ENCODE assay signal across 24 cellular contexts in genomic region chr20:4767084-4767483, GRCh38. TPM values are rescaled to one million over a fixed set of nuclear protein-coding genes. Genes with fewer than 3 reads are reported as not detected.
DNase-seq lines count a peak whose midpoint lies in the region; ATAC-seq and TF ChIP-seq lines count a peak whose summit lies in the region.
"Had no signal": no experiment of that assay in that cellular context is flagged by ENCODE, and none has a peak within 500 bp of the region (broad histone marks: within the 10 kb centered on the region; RNA-seq: fewer than 3 reads in every experiment).

No MANE protein-coding gene starts in this region.

- H3K36me3 ChIP-seq in BLaER1 (no peaks in the 10 kb centered on the region), OCI-LY3 (replicated peaks; ENCODE audit: low read depth, low read length) (peaks cover 7% of the 10 kb centered on the region)
- H3K36me3 ChIP-seq: breast epithelium, colonic mucosa, esophagus muscularis mucosa, suprapubic skin had no signal

- no peak overlapping the region for H3K27ac ChIP-seq in BLaER1
- H3K27ac ChIP-seq in OCI-LY3 (ENCODE audit: low read length) = 0 out of 2 replicates have a peak overlapping the region, but pooled peaks have one; percentile 15
- H3K27ac ChIP-seq: breast epithelium, colonic mucosa, esophagus muscularis mucosa, suprapubic skin had no signal

- H3K4me1 Mint-ChIP-seq in IgD-negative memory B cell (peaks cover 13 to 14% (median 14%) of the 10 kb centered on the region in 3 donors), endothelial cell (ENCODE audit: unreplicated experiment) (peaks cover 29% of the 10 kb centered on the region), mesothelial cell of epicardium (no peaks in the 10 kb centered on the region)

- H4K20me1 ChIP-seq in BLaER1 = no peaks in the 10 kb centered on the region
- no peaks in the 10 kb centered on the region for H4K20me1 ChIP-seq in OCI-LY3 (ENCODE audit: insufficient read depth, low read length)

- H3K27ac Mint-ChIP-seq in IgD-negative memory B cell (peak overlapping the region; percentile 14 to 80 (median 50)), endothelial cell (ENCODE audit: unreplicated experiment) (peak overlapping the region; percentile 55), mesothelial cell of epicardium (no peak overlapping the region)
- H3K27ac Mint-ChIP-seq: activated T-cell treated with anti-CD3 and anti-CD28 coated beads, Interleukin-2, amount 50 U/mL, for 24 hours; effector memory CD8-positive, alpha-beta T cell had no signal

- H3K79me2 ChIP-seq in OCI-LY3 (ENCODE audit: low read length) = no peaks in the 10 kb centered on the region

- H3K27me3 Mint-ChIP-seq in IgD-negative memory B cell (no peaks in the 10 kb centered on the region), endothelial cell (ENCODE audit: unreplicated experiment) (peaks cover 4% of the 10 kb centered on the region), mesothelial cell of epicardium (ENCODE audit: low read depth) (peaks cover 17% of the 10 kb centered on the region)
- H3K27me3 Mint-ChIP-seq: activated T-cell treated with anti-CD3 and anti-CD28 coated beads, Interleukin-2, amount 50 U/mL, for 24 hours had no signal

- H3K36me3 Mint-ChIP-seq in IgD-negative memory B cell (no peaks in the 10 kb centered on the region), endothelial cell (ENCODE audit: low read depth, unreplicated experiment) (peaks cover 22% of the 10 kb centered on the region), mesothelial cell of epicardium (no peaks in the 10 kb centered on the region)

- H3K9me3 ChIP-seq in BLaER1 (peaks cover 21% of the 10 kb centered on the region), OCI-LY3 (ENCODE audit: insufficient read depth, low read length) (peaks cover 14% of the 10 kb centered on the region)
- H3K9me3 ChIP-seq: colonic mucosa, esophagus muscularis mucosa had no signal

- no peak overlapping the region for H2AFZ ChIP-seq in OCI-LY3 (ENCODE audit: low read depth, low read length)

- H3K4me1 ChIP-seq in BLaER1 (peaks cover 10% of the 10 kb centered on the region), OCI-LY3 (ENCODE audit: low read length) (peaks cover 15% of the 10 kb centered on the region)
- H3K4me1 ChIP-seq: breast epithelium, colonic mucosa, esophagus muscularis mucosa, suprapubic skin had no signal

- H3K4me3 ChIP-seq in BLaER1 (no peak overlapping the region), OCI-LY3 (ENCODE audit: low read length) (0 out of 2 replicates have a peak overlapping the region, but pooled peaks have one; percentile 3)
- H3K4me3 ChIP-seq: breast epithelium, colonic mucosa, esophagus muscularis mucosa, suprapubic skin had no signal

- H3K27me3 ChIP-seq in BLaER1 (no peaks in the 10 kb centered on the region), OCI-LY3 (ENCODE audit: low read depth, low read length) (peaks cover 4% of the 10 kb centered on the region)
- H3K27me3 ChIP-seq: breast epithelium, colonic mucosa, esophagus muscularis mucosa, suprapubic skin had no signal

- peak overlapping the region; percentile 12; the same call in 1 of the 2 replicates for H3K4me2 ChIP-seq in BLaER1
- peak overlapping the region; percentile 48 for H3K4me2 ChIP-seq in OCI-LY3 (ENCODE audit: low read length)

- H3K9ac ChIP-seq in BLaER1 (no peak overlapping the region), OCI-LY3 (ENCODE audit: low read length) (no peak overlapping the region)

- H3K4me3 Mint-ChIP-seq in IgD-negative memory B cell = peak overlapping the region in 3 of 4 donors; percentile 1 to 63 (median 9)
- H3K4me3 Mint-ChIP-seq in endothelial cell (ENCODE audit: unreplicated experiment) = no peak overlapping the region
- H3K4me3 Mint-ChIP-seq in mesothelial cell of epicardium = no peak overlapping the region
- H3K4me3 Mint-ChIP-seq: activated T-cell treated with anti-CD3 and anti-CD28 coated beads, Interleukin-2, amount 50 U/mL, for 24 hours; effector memory CD8-positive, alpha-beta T cell had no signal

- DNase-seq in endothelial cell (ENCODE audit: low spot score) = no peak
- DNase-seq in NCI-H2029 (lab: John Stamatoyannopoulos, UW) = no peak
- no peak for DNase-seq in activated CD4-positive, alpha-beta T cell treated with anti-CD3 and anti-CD28 coated beads for 1 hour
- DNase-seq in mesothelial cell of epicardium (ENCODE audit: low spot score in 2 of 2, unreplicated experiment in 2 of 2) = no peak
- DNase-seq: activated CD4-positive, CD25-positive, alpha-beta regulatory T cell treated with anti-CD3 and anti-CD28 coated beads, Interleukin-2, amount 50 U/mL, for 72 hours; activated T-cell treated with anti-CD3 and anti-CD28 coated beads, Interleukin-2, amount 50 U/mL, for 24 hours; amniotic stem cell; colonic mucosa; effector memory CD8-positive, alpha-beta T cell; foreskin melanocyte; left cardiac atrium; NCI-H1048; NCI-H187; NCI-H526; occipital lobe; T-helper 9 cell had no signal

- TF ChIP-seq CTCF in OCI-LY3 (IDR thresholded peaks at IDR 0.05; ENCODE audit: low read depth, low read length) (no peak), endothelial cell (IDR thresholded peaks at IDR 0.05; ENCODE audit: unreplicated experiment) (no peak), mesothelial cell of epicardium (IDR thresholded peaks at IDR 0.05; ENCODE audit: unreplicated experiment) (no peak)

- H3K9me3 Mint-ChIP-seq in IgD-negative memory B cell (peaks cover 4 to 7% (median 6%) of the 10 kb centered on the region in 3 donors), endothelial cell (ENCODE audit: unreplicated experiment) (peaks cover 14% of the 10 kb centered on the region), mesothelial cell of epicardium (peaks cover 28% of the 10 kb centered on the region)

- no peak for ATAC-seq in GM21360 (IDR thresholded peaks at IDR 0.05; ENCODE audit: unreplicated experiment)

RNA-seq across cellular contexts. Expression of gene PRND, which starts 45.4 kb away (rescaled TPM):
- 0.06 TPM for polyA plus RNA-seq in IgD-negative memory B cell
- 371 TPM for total RNA-seq in endothelial cell (ENCODE audit: unreplicated experiment)
- total RNA-seq in mesothelial cell of epicardium = 0.05 TPM in 1 of 3 replicates, not detected in the others
- total RNA-seq: activated CD8-positive, alpha-beta memory T cell treated with anti-CD3 and anti-CD28 coated beads for 36 hours; breast epithelium; esophagus muscularis mucosa; left cardiac atrium; suprapubic skin had no signal

RNA-seq across cellular contexts. Expression of gene RASSF2, which starts 56.3 kb away (rescaled TPM):
- 75.6 TPM for polyA plus RNA-seq in IgD-negative memory B cell
- total RNA-seq in endothelial cell (ENCODE audit: unreplicated experiment) (229 TPM), mesothelial cell of epicardium (6.7 to 7.5 TPM (median 6.8 TPM) in 3 replicates)

Comparison
In these comparisons a context has a peak if more than half of its experiments do, and no peak if none do; other contexts are left out.
1. H3K4me3 Mint-ChIP-seq: peak in IgD-negative memory B cell (3 of 4); none in endothelial cell (single experiment) and mesothelial cell of epicardium (single experiment).
2. RNA of gene PRND, which starts 45.4 kb away (total RNA-seq): 371 TPM in endothelial cell (single experiment); 0.05 TPM in mesothelial cell of epicardium; every median in the first group is over 100 times any median in the second.
3. RNA of gene RASSF2, which starts 56.3 kb away (total RNA-seq): 229 TPM in endothelial cell (single experiment); 6.7 to 7.5 TPM in mesothelial cell of epicardium; every median in the first group is over 10 times any median in the second.